21 cellular contexts compared by ENCODE assay signal in genomic region chr3:106431698-106432097, GRCh38.
"Had no signal": no experiment of that assay in that cellular context is flagged by ENCODE, and none has a peak within 500 bp of the region (broad histone marks: within the 10 kb centered on the region; RNA-seq: fewer than 3 reads in every experiment).

No MANE protein-coding gene starts in this region.

- H3K4me1 Mint-ChIP-seq: immature natural killer cell had no signal

- H3K27me3 Mint-ChIP-seq: stimulated activated memory B cell treated with anti-CD40 and anti-IgM and Interleukin-4, amounts not matched to agents 10 μg/mL and 1 μg/mL and 100 μg/mL, for 72 hours; type B pancreatic cell had no signal

- H2AFZ ChIP-seq: parathyroid adenoma had no signal

- H3K36me3 Mint-ChIP-seq: immature natural killer cell; stimulated activated memory B cell treated with anti-CD40 and anti-IgM and Interleukin-4, amounts not matched to agents 10 μg/mL and 1 μg/mL and 100 μg/mL, for 72 hours; type B pancreatic cell had no signal

- H3K9me3 ChIP-seq: body of pancreas, gastrocnemius medialis, heart right ventricle, lower lobe of right lung, sigmoid colon, SJCRH30, testis had no signal

- H3K27ac Mint-ChIP-seq: activated naive CD4-positive, alpha-beta T cell treated with anti-CD3 and anti-CD28 coated beads, Interleukin-2, amount 50 U/mL, for 72 hours; activated T-helper 1 cell treated with anti-CD3 and anti-CD28 coated beads, Interleukin-12 subunit alpha, Interleukin-12 subunit beta, Interleukin-2, Interleukin-4 antibody, amounts not matched to agents 30 ng/mL and 10 ng/mL and 1 ng/mL, durations not matched to agents 14 hours and 24 hours and 36 hours; immature natural killer cell; stimulated activated memory B cell treated with anti-CD40 and anti-IgM and Interleukin-4, amounts not matched to agents 10 μg/mL and 1 μg/mL and 100 μg/mL, for 72 hours; type B pancreatic cell had no signal

- H3K4me3 ChIP-seq: body of pancreas, gastrocnemius medialis, heart right ventricle, lower lobe of right lung, sigmoid colon, SJCRH30, testis had no signal

- H3K27me3 ChIP-seq: body of pancreas, gastrocnemius medialis, heart right ventricle, sigmoid colon, SJCRH30, testis had no signal

- H3K9me3 Mint-ChIP-seq: immature natural killer cell, type B pancreatic cell had no signal

- H3K4me1 ChIP-seq: body of pancreas, gastrocnemius medialis, lower lobe of right lung, parathyroid adenoma, testis had no signal

- ATAC-seq: activated naive CD4-positive, alpha-beta T cell treated with anti-CD3 and anti-CD28 coated beads, Interleukin-2, amount 50 U/mL, for 72 hours; body of pancreas; gastrocnemius medialis; heart right ventricle; lower lobe of right lung; stimulated activated memory B cell treated with anti-CD40 and anti-IgM and Interleukin-4, amounts not matched to agents 10 μg/mL and 1 μg/mL and 100 μg/mL, for 72 hours had no signal

- H3K79me2 ChIP-seq: parathyroid adenoma had no signal

- DNase-seq: activated CD4-positive, alpha-beta T cell treated with anti-CD3 and anti-CD28 coated beads for 1 hour; activated CD4-positive, alpha-beta T cell treated with anti-CD3 and anti-CD28 coated beads, Interleukin-2, amount 50 U/mL, for 48 hours; activated gamma-delta T cell treated with Interleukin-2 at 50 U/mL for 16 hours; amygdala; gastrocnemius medialis; heart right ventricle; immature natural killer cell; lower lobe of right lung; sigmoid colon; SJCRH30; stimulated activated CD4-positive, alpha-beta T cell treated with anti-CD3 and anti-CD28 coated beads, Interleukin-4, amount 100 ng/mL, for 4 hours; SW 1271; T-helper 2 cell; testis had no signal

- H3K36me3 ChIP-seq: gastrocnemius medialis, heart right ventricle, lower lobe of right lung, sigmoid colon, SJCRH30 had no signal

- H3K27ac ChIP-seq: body of pancreas, gastrocnemius medialis, heart right ventricle, lower lobe of right lung, parathyroid adenoma, sigmoid colon, SJCRH30, testis, VCaP had no signal

- H3K9ac ChIP-seq: parathyroid adenoma had no signal

- H3K4me3 Mint-ChIP-seq: activated T-helper 1 cell treated with anti-CD3 and anti-CD28 coated beads, Interleukin-12 subunit alpha, Interleukin-12 subunit beta, Interleukin-2, Interleukin-4 antibody, amounts not matched to agents 30 ng/mL and 10 ng/mL and 1 ng/mL, durations not matched to agents 14 hours and 24 hours and 36 hours; immature natural killer cell; stimulated activated memory B cell treated with anti-CD40 and anti-IgM and Interleukin-4, amounts not matched to agents 10 μg/mL and 1 μg/mL and 100 μg/mL, for 72 hours; type B pancreatic cell had no signal
